Comparison of ENCODE assay signal across 8 cellular contexts in genomic region chrX:8743126-8743732, GRCh38. TPM values are rescaled to one million over a fixed set of nuclear protein-coding genes. Genes with fewer than 3 reads are reported as not detected.
DNase-seq lines count a peak whose midpoint lies in the region; ATAC-seq and TF ChIP-seq lines count a peak whose summit lies in the region.

No MANE protein-coding gene starts in this region.

- no peak overlapping the region for H3K27ac ChIP-seq in RWPE2 (ENCODE audit: poor library complexity, severe bottlenecking)

- H3K4me1 ChIP-seq in RWPE2 (ENCODE audit: insufficient read depth, poor library complexity, severe bottlenecking) = no peaks in the 10 kb centered on the region

- CTCF ChIA-PET in activated naive CD4-positive, alpha-beta T cell treated with anti-CD3 and anti-CD28 coated beads, Interleukin-2, amount 10 ng/mL, durations not matched to agents 7 days and 5 days (lab: Charles Lee) = no interaction called here

- H3K27ac Mint-ChIP-seq in activated naive CD4-positive, alpha-beta T cell treated with anti-CD3 and anti-CD28 coated beads, Interleukin-2, amount 10 ng/mL, durations not matched to agents 7 days and 5 days = no peak overlapping the region
- H3K27ac Mint-ChIP-seq in immature natural killer cell = no peak overlapping the region

- H3K36me3 Mint-ChIP-seq in activated naive CD4-positive, alpha-beta T cell treated with anti-CD3 and anti-CD28 coated beads, Interleukin-2, amount 10 ng/mL, durations not matched to agents 7 days and 5 days = no peaks in the 10 kb centered on the region
- no peaks in the 10 kb centered on the region for H3K36me3 Mint-ChIP-seq in immature natural killer cell

- H3K36me3 ChIP-seq in RWPE2 (ENCODE audit: low read depth) = no peaks in the 10 kb centered on the region

- no peaks in the 10 kb centered on the region for H3K9me3 Mint-ChIP-seq in activated naive CD4-positive, alpha-beta T cell treated with anti-CD3 and anti-CD28 coated beads, Interleukin-2, amount 10 ng/mL, durations not matched to agents 7 days and 5 days
- no peaks in the 10 kb centered on the region for H3K9me3 Mint-ChIP-seq in immature natural killer cell

- no peak overlapping the region for H3K4me3 Mint-ChIP-seq in activated naive CD4-positive, alpha-beta T cell treated with anti-CD3 and anti-CD28 coated beads, Interleukin-2, amount 10 ng/mL, durations not matched to agents 7 days and 5 days
- H3K4me3 Mint-ChIP-seq in immature natural killer cell = no peak overlapping the region

- TF ChIP-seq CTCF in RWPE2 (IDR thresholded peaks at IDR 0.05; ENCODE audit: poor library complexity, severe bottlenecking) = peak; percentile 75

- H3K4me3 ChIP-seq in RWPE2 (ENCODE audit: severe bottlenecking) = no peak overlapping the region

- peak; percentile 82 for ATAC-seq in GM21723 (IDR thresholded peaks at IDR 0.05; ENCODE audit: unreplicated experiment)
- ATAC-seq in RWPE2 (ENCODE audit: low read depth) = no peak
- no peak for ATAC-seq in HG03571 (IDR thresholded peaks at IDR 0.05; ENCODE audit: unreplicated experiment)
- ATAC-seq in HG03460 (IDR thresholded peaks at IDR 0.05; ENCODE audit: unreplicated experiment) = no peak

- no peaks in the 10 kb centered on the region for H3K9me3 ChIP-seq in RWPE2 (ENCODE audit: severe bottlenecking)

- H3K27me3 ChIP-seq in RWPE2 (ENCODE audit: insufficient read depth, poor library complexity, severe bottlenecking) = no peaks in the 10 kb centered on the region

- peak; percentile 53 for DNase-seq in D341Med (ENCODE audit: low spot score)
- DNase-seq in RWPE2 (ENCODE audit: low spot score) = no peak
- DNase-seq in activated naive CD4-positive, alpha-beta T cell treated with anti-CD3 and anti-CD28 coated beads, Interleukin-2, amount 10 ng/mL, durations not matched to agents 7 days and 5 days = peak; percentile 65
- DNase-seq in immature natural killer cell = peak; percentile 47 to 61 (median 48)
- DNase-seq in stimulated activated CD4-positive, alpha-beta T cell treated with anti-CD3 and anti-CD28 coated beads, TNF-alpha, amount 100 ng/mL, for 1 hour (ENCODE audit: low read depth in 3 of 3, low spot score in 1 of 3) = peak; percentile 5 to 44 (median 25)

- no peaks in the 10 kb centered on the region for H3K4me1 Mint-ChIP-seq in activated naive CD4-positive, alpha-beta T cell treated with anti-CD3 and anti-CD28 coated beads, Interleukin-2, amount 10 ng/mL, durations not matched to agents 7 days and 5 days
- no peaks in the 10 kb centered on the region for H3K4me1 Mint-ChIP-seq in immature natural killer cell

- H3K27me3 Mint-ChIP-seq in activated naive CD4-positive, alpha-beta T cell treated with anti-CD3 and anti-CD28 coated beads, Interleukin-2, amount 10 ng/mL, durations not matched to agents 7 days and 5 days = no peaks in the 10 kb centered on the region
- H3K27me3 Mint-ChIP-seq in immature natural killer cell (ENCODE audit: low read depth in 3 of 3) = peaks cover 0 to 9% (median 0%) of the 10 kb centered on the region in 3 donors

RNA-seq across cellular contexts. Expression of gene ANOS1, which starts 11.3 kb away (rescaled TPM):
- not detected for polyA plus RNA-seq in immature natural killer cell

RNA-seq across cellular contexts. Expression of gene FAM9A, which starts 58.0 kb away (rescaled TPM):
- polyA plus RNA-seq in immature natural killer cell = not detected
